28 cellular contexts compared by ENCODE assay signal in genomic region chr13:91643394-91643793, GRCh38.
"Had no signal": no experiment of that assay in that cellular context is flagged by ENCODE, and none has a peak within 500 bp of the region (broad histone marks: within the 10 kb centered on the region; RNA-seq: fewer than 3 reads in every experiment).

No MANE protein-coding gene starts in this region.

- FAIRE-seq: colon, endometrium, endothelial cell of umbilical vein, frontal cortex had no signal

- H3K4me1 ChIP-seq: colonic mucosa, esophagus muscularis mucosa, esophagus squamous epithelium, foreskin keratinocyte, gastrocnemius medialis, gastroesophageal sphincter, heart left ventricle, heart right ventricle had no signal

- DNase-seq: colonic mucosa; cortex of kidney; dermis blood vessel endothelial cell; dorsolateral prefrontal cortex; effector CD4-positive, alpha-beta T cell; effector CD8-positive, alpha-beta T cell; effector memory CD4-positive, alpha-beta T cell; effector memory CD8-positive, alpha-beta T cell; endodermal cell; erythroblast; esophagus squamous epithelium; foreskin fibroblast; foreskin keratinocyte; foreskin melanocyte; gastrocnemius medialis; glutamatergic neuron; head of caudate nucleus; heart left ventricle; heart right ventricle had no signal

- ATAC-seq: effector memory CD8-positive, alpha-beta T cell; esophagus mucosa; foreskin keratinocyte; gastrocnemius medialis; gastroesophageal sphincter; heart left ventricle; heart right ventricle had no signal

- H3K27ac ChIP-seq: colonic mucosa, coronary artery, dorsolateral prefrontal cortex, epithelial cell of prostate, esophagus muscularis mucosa, esophagus squamous epithelium, foreskin keratinocyte, gastrocnemius medialis, gastroesophageal sphincter, heart left ventricle, heart right ventricle had no signal

- H3K27me3 ChIP-seq: colonic mucosa, dorsolateral prefrontal cortex, esophagus muscularis mucosa, esophagus squamous epithelium, foreskin keratinocyte, gastrocnemius medialis, gastroesophageal sphincter, heart left ventricle, heart right ventricle had no signal

- H3K9me3 ChIP-seq: colonic mucosa, esophagus muscularis mucosa, esophagus squamous epithelium, gastrocnemius medialis, gastroesophageal sphincter, heart left ventricle, heart right ventricle had no signal

- H3K36me3 ChIP-seq: colonic mucosa, esophagus muscularis mucosa, esophagus squamous epithelium, gastrocnemius medialis, gastroesophageal sphincter, heart left ventricle, heart right ventricle had no signal

- H3K4me3 ChIP-seq: colonic mucosa, coronary artery, dorsolateral prefrontal cortex, esophagus muscularis mucosa, esophagus squamous epithelium, gastrocnemius medialis, gastroesophageal sphincter, heart left ventricle, heart right ventricle had no signal
